In the genomic region with DNA sequence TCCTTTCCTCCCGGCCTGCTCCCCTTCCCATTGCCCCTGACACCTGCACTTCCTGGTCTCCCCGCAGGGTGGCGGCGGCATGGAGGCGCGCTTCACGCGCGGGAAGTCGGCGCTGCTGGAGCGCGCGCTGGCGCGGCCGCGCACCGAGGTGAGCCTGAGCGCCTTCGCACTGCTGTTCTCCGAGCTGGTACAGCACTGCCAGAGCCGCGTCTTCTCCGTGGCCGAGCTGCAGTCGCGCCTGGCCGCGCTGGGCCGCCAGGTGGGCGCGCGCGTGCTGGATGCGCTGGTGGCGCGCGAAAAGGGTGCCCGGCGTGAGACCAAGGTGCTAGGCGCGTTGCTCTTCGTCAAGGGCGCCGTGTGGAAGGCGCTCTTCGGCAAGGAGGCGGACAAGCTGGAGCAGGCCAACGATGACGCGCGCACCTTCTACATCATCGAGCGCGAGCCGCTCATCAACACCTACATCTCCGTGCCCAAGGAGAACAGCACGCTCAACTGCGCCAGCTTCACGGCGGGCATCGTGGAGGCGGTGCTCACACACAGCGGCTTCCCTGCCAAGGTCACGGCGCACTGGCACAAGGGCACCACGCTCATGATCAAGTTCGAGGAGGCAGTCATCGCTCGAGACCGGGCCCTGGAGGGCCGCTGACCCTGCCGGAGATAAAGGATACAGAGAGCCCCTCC, we compare ENCODE assay signal across 1 cellular context.
TF ChIP-seq lines count a peak whose summit lies in the region.

No MANE protein-coding gene starts in this region.

TF ChIP-seq in IMR-90, 13 proteins besides CTCF, POLR2A, EP300 and RAD21:
- TF ChIP-seq MAZ (IDR thresholded peaks at IDR 0.05; ENCODE audit: borderline replicate concordance, low read depth, low read length) = no peak
- no peak for TF ChIP-seq NFE2L2 (IDR thresholded peaks at IDR 0.05; ENCODE audit: low read depth, low read length)
- TF ChIP-seq FOS (IDR thresholded peaks at IDR 0.05; ENCODE audit: low read depth, low read length) = no peak
